Comparison of ENCODE assay signal across 26 cellular contexts in genomic region chr2:67204349-67204748, GRCh38.
"Had no signal": no experiment of that assay in that cellular context is flagged by ENCODE, and none has a peak within 500 bp of the region (broad histone marks: within the 10 kb centered on the region; RNA-seq: fewer than 3 reads in every experiment).

No MANE protein-coding gene starts in this region.

- ATAC-seq: stimulated activated effector memory CD8-positive, alpha-beta T cell treated with anti-CD3 and anti-CD28 coated beads, Interleukin-12 subunit alpha, Interleukin-12 subunit beta, amount 100 ng/mL, for 72 hours; stimulated activated memory B cell treated with anti-CD40 and anti-IgM and Interleukin-4, amounts not matched to agents 10 μg/mL and 1 μg/mL and 100 μg/mL, for 72 hours; stimulated activated naive B cell treated with anti-CD40 and anti-IgM and Interleukin-4, amounts not matched to agents 10 μg/mL and 1 μg/mL and 100 μg/mL, for 72 hours; stimulated activated naive CD8-positive, alpha-beta T cell treated with anti-CD3 and anti-CD28 coated beads, Interleukin-15, amount 100 ng/mL, for 72 hours; stimulated activated naive CD8-positive, alpha-beta T cell treated with anti-CD3 and anti-CD28 coated beads, Interleukin-15, Interleukin-2, amounts not matched to agents 100 U/mL and 50 U/mL, for 24 hours; upper lobe of right lung had no signal

- H3K36me3 ChIP-seq: stomach, suprapubic skin, thoracic aorta, thyroid gland, tibial artery, transverse colon, upper lobe of left lung, upper lobe of right lung, uterus, vagina had no signal

- FAIRE-seq: urothelium cell line had no signal

- H3K27me3 ChIP-seq: stomach, suprapubic skin, testis, thyroid gland, tibial artery, transverse colon, upper lobe of left lung, upper lobe of right lung, uterus, vagina had no signal

- H3K4me1 ChIP-seq: stomach, suprapubic skin, testis, thyroid gland, tibial artery, transverse colon, upper lobe of left lung, upper lobe of right lung, uterus, vagina had no signal

- DNase-seq: stimulated activated CD4-positive, alpha-beta T cell treated with anti-CD3 and anti-CD28 coated beads, Interleukin-2, amount 100 ng/mL, for 48 hours; stimulated activated CD4-positive, alpha-beta T cell treated with anti-CD3 and anti-CD28 coated beads, Interleukin-4, amount 100 ng/mL, for 1 hour; stimulated activated CD4-positive, alpha-beta T cell treated with anti-CD3 and anti-CD28 coated beads, Interleukin-4, amount 100 ng/mL, for 24 hours; stimulated activated CD4-positive, alpha-beta T cell treated with anti-CD3 and anti-CD28 coated beads, Interleukin-4, amount 100 ng/mL, for 4 hours; stimulated activated CD8-positive, alpha-beta memory T cell treated with anti-CD3 and anti-CD28 coated beads, Interleukin-4, amount 100 ng/mL, for 48 hours; stimulated activated naive B cell treated with anti-CD40 and anti-IgM and Interleukin-4, amounts not matched to agents 10 μg/mL and 1 μg/mL and 100 μg/mL, for 72 hours; stimulated activated naive CD4-positive, alpha-beta T cell; stimulated activated naive CD4-positive, alpha-beta T cell treated with Interleukin-2 at 50 U/mL for 16 hours; stimulated activated naive CD8-positive, alpha-beta T cell treated with anti-CD3 and anti-CD28 coated beads, Interleukin-15, amount 100 ng/mL, for 72 hours; stimulated activated naive CD8-positive, alpha-beta T cell treated with anti-CD3 and anti-CD28 coated beads, Interleukin-15, Interleukin-2, amounts not matched to agents 100 U/mL and 50 U/mL, for 24 hours; stomach; substantia nigra; testis; thyroid gland; tibial artery; transverse colon; trophoblast cell; upper lobe of left lung; upper lobe of right lung; uterus had no signal

- H3K9me3 ChIP-seq: stomach, suprapubic skin, testis, thoracic aorta, thyroid gland, tibial artery, transverse colon, upper lobe of left lung, upper lobe of right lung, uterus, vagina had no signal

- H3K27ac ChIP-seq: stomach, suprapubic skin, testis, thoracic aorta, thyroid gland, tibial artery, transverse colon, upper lobe of left lung, upper lobe of right lung, uterus, vagina had no signal

- H3K4me3 ChIP-seq: stomach, suprapubic skin, testis, thoracic aorta, thyroid gland, tibial artery, transverse colon, upper lobe of left lung, upper lobe of right lung, uterus, vagina had no signal
